In genomic region chr12:13195244-13195643, GRCh38 we compare ENCODE assay signal across 13 cellular contexts. TPM values are rescaled to one million over a fixed set of nuclear protein-coding genes. Genes with fewer than 3 reads are reported as not detected.
DNase-seq lines count a peak whose midpoint lies in the region; ATAC-seq and TF ChIP-seq lines count a peak whose summit lies in the region.
"Had no signal": no experiment of that assay in that cellular context is flagged by ENCODE, and none has a peak within 500 bp of the region (broad histone marks: within the 10 kb centered on the region; RNA-seq: fewer than 3 reads in every experiment).

No MANE protein-coding gene starts in this region.

- no peaks in the 10 kb centered on the region for H3K9me3 Mint-ChIP-seq in activated CD4-positive, alpha-beta memory T cell treated with anti-CD3 and anti-CD28 coated beads, Interleukin-2, amount 10 ng/mL, durations not matched to agents 7 days and 5 days
- H3K9me3 Mint-ChIP-seq in activated CD4-positive, alpha-beta memory T cell treated with anti-CD3 and anti-CD28 coated beads for 36 hours, result no peaks in the 10 kb centered on the region

- CTCF ChIA-PET in activated CD4-positive, alpha-beta memory T cell treated with anti-CD3 and anti-CD28 coated beads, Interleukin-2, amount 10 ng/mL, durations not matched to agents 7 days and 5 days (lab: Charles Lee), result interaction anchor here (1.1 to 2.0 kb wide), 5 partner anchors 16 to 381 kb away, joined by 3 to 21 read pairs (median 9); no protein-coding TSS in a partner anchor
- CTCF ChIA-PET in activated CD4-positive, alpha-beta memory T cell treated with anti-CD3 and anti-CD28 coated beads for 36 hours (lab: Charles Lee), result interaction anchor here (1.5 to 4.1 kb wide), 4 partner anchors 14 to 97 kb away, joined by 5 to 39 read pairs (median 10); no protein-coding TSS in a partner anchor

- TF ChIP-seq POLR2A in gastroesophageal sphincter (IDR thresholded peaks at IDR 0.05) (no peak), stomach (IDR thresholded peaks at IDR 0.05) (no peak)

- peak overlapping the region; percentile 83 for H3K9ac ChIP-seq in adipocyte (ENCODE audit: low read length)

- peaks cover 60% of the 10 kb centered on the region for H3K4me1 Mint-ChIP-seq in activated CD4-positive, alpha-beta memory T cell treated with anti-CD3 and anti-CD28 coated beads, Interleukin-2, amount 10 ng/mL, durations not matched to agents 7 days and 5 days
- H3K4me1 Mint-ChIP-seq in activated CD4-positive, alpha-beta memory T cell treated with anti-CD3 and anti-CD28 coated beads for 36 hours (ENCODE audit: low read depth), result peaks cover 29% of the 10 kb centered on the region

- no peak for DNase-seq in activated CD4-positive, alpha-beta memory T cell treated with anti-CD3 and anti-CD28 coated beads, Interleukin-2, amount 10 ng/mL, durations not matched to agents 7 days and 5 days
- DNase-seq in activated CD4-positive, alpha-beta memory T cell treated with anti-CD3 and anti-CD28 coated beads for 36 hours, result no peak
- DNase-seq in adipocyte (ENCODE audit: low read depth) (no peak), stomach (no peak), T-helper 1 cell (no peak), ureter (ENCODE audit: low spot score) (no peak), LoVo (ENCODE audit: low spot score) (no peak)
- DNase-seq: activated CD4-positive, alpha-beta T cell treated with anti-CD3 and anti-CD28 coated beads for 48 hours; amniotic stem cell; erythroblast; NCI-H446 treated with DMSO at 0.1 percent for 48 hours had no signal

- intact Hi-C loops in activated CD4-positive, alpha-beta memory T cell treated with anti-CD3 and anti-CD28 coated beads for 36 hours (cut with micrococcal nuclease), result loop anchor here (5.0 kb wide), 2 partner anchors 193 to 1172 kb away; partner anchors contain the start of genes ATF7IP and HEBP1
- intact Hi-C loops in stomach (cut with DNase I; ENCODE audit: low total_unique reads), result no loop called here

- H3K27ac ChIP-seq in gastroesophageal sphincter (peak overlapping the region in 3 of 4 donors; percentile 85), stomach (peak overlapping the region in 4 of 5 donors; percentile 83 to 92 (median 86))

- POLR2A ChIA-PET in activated CD4-positive, alpha-beta memory T cell treated with anti-CD3 and anti-CD28 coated beads, Interleukin-2, amount 10 ng/mL, durations not matched to agents 7 days and 5 days (lab: Charles Lee), result interaction anchor here (0.7 to 2.3 kb wide), 8 partner anchors 12 to 94 kb away, joined by 3 to 30 read pairs (median 7); no protein-coding TSS in a partner anchor
- POLR2A ChIA-PET in activated CD4-positive, alpha-beta memory T cell treated with anti-CD3 and anti-CD28 coated beads for 36 hours (lab: Charles Lee), result interaction anchor here (1.3 to 2.0 kb wide), 4 partner anchors 16 to 94 kb away, joined by 4 to 17 read pairs (median 6); partner anchors contain the start of gene GSG1

- WGBS in gastroesophageal sphincter (ENCODE audit: low coverage in 1 of 2), 2 donors, result 58 to 71% methylated on average over 4 of the region's 4 CpGs
- WGBS in stomach, 5 donors, result 69 to 87% (median 86%) methylated on average over 4 of the region's 4 CpGs

- H3K4me1 ChIP-seq in adipocyte (ENCODE audit: control insufficient read depth, insufficient read depth, low read length) (peaks cover 49% of the 10 kb centered on the region), gastroesophageal sphincter (peaks cover 0 to 47% (median 10%) of the 10 kb centered on the region in 3 donors), stomach (peaks cover 12 to 64% (median 25%) of the 10 kb centered on the region in 4 donors)

- H3K9me3 ChIP-seq in adipocyte (ENCODE audit: control insufficient read depth, low read length) (no peaks in the 10 kb centered on the region), gastroesophageal sphincter (no peaks in the 10 kb centered on the region), stomach (no peaks in the 10 kb centered on the region)

- no peaks in the 10 kb centered on the region for H3K27me3 ChIP-seq in adipocyte (replicated peaks; ENCODE audit: control insufficient read depth, insufficient read depth, low read length)
- H3K27me3 ChIP-seq in gastroesophageal sphincter, result no peaks in the 10 kb centered on the region
- H3K27me3 ChIP-seq in stomach, result no peaks in the 10 kb centered on the region

- peaks cover 14% of the 10 kb centered on the region for H3K27me3 Mint-ChIP-seq in activated CD4-positive, alpha-beta memory T cell treated with anti-CD3 and anti-CD28 coated beads, Interleukin-2, amount 10 ng/mL, durations not matched to agents 7 days and 5 days
- H3K27me3 Mint-ChIP-seq in activated CD4-positive, alpha-beta memory T cell treated with anti-CD3 and anti-CD28 coated beads for 36 hours, result peaks cover 4% of the 10 kb centered on the region

- H3K27ac Mint-ChIP-seq in activated CD4-positive, alpha-beta memory T cell treated with anti-CD3 and anti-CD28 coated beads, Interleukin-2, amount 10 ng/mL, durations not matched to agents 7 days and 5 days, result peak overlapping the region; percentile 79
- no peak overlapping the region for H3K27ac Mint-ChIP-seq in activated CD4-positive, alpha-beta memory T cell treated with anti-CD3 and anti-CD28 coated beads for 36 hours
- H3K27ac Mint-ChIP-seq: progenitor cell of endocrine pancreas had no signal

- no peak for ATAC-seq in gastroesophageal sphincter

- H3K36me3 ChIP-seq in adipocyte (ENCODE audit: control insufficient read depth, insufficient read depth, low read length, severe bottlenecking) (peaks cover 6% of the 10 kb centered on the region), gastroesophageal sphincter (no peaks in the 10 kb centered on the region), stomach (no peaks in the 10 kb centered on the region)

- TF ChIP-seq CTCF in gastroesophageal sphincter (IDR thresholded peaks at IDR 0.05) (no peak), stomach (IDR thresholded peaks at IDR 0.05) (no peak)

- TF ChIP-seq EP300 in gastroesophageal sphincter (IDR thresholded peaks at IDR 0.05) (no peak), stomach (IDR thresholded peaks at IDR 0.05) (no peak)

- no peak overlapping the region for H3K4me3 Mint-ChIP-seq in activated CD4-positive, alpha-beta memory T cell treated with anti-CD3 and anti-CD28 coated beads, Interleukin-2, amount 10 ng/mL, durations not matched to agents 7 days and 5 days
- H3K4me3 Mint-ChIP-seq in activated CD4-positive, alpha-beta memory T cell treated with anti-CD3 and anti-CD28 coated beads for 36 hours, result no peak overlapping the region

- H3K4me3 ChIP-seq in adipocyte (ENCODE audit: low read length) (peak overlapping the region; percentile 95), gastroesophageal sphincter (no peak overlapping the region), stomach (no peak overlapping the region)

- peaks cover 12% of the 10 kb centered on the region for H3K36me3 Mint-ChIP-seq in activated CD4-positive, alpha-beta memory T cell treated with anti-CD3 and anti-CD28 coated beads, Interleukin-2, amount 10 ng/mL, durations not matched to agents 7 days and 5 days (ENCODE audit: low read depth)
- no peaks in the 10 kb centered on the region for H3K36me3 Mint-ChIP-seq in activated CD4-positive, alpha-beta memory T cell treated with anti-CD3 and anti-CD28 coated beads for 36 hours

RNA-seq across cellular contexts. Expression of gene EMP1, which starts 1.3 kb away (rescaled TPM):
- 100 to 1,000 TPM in 1 of 2 experiments, 10 to 100 TPM in 1; 90.4 to 101 TPM for total RNA-seq in activated CD4-positive, alpha-beta memory T cell treated with anti-CD3 and anti-CD28 coated beads, Interleukin-2, amount 10 ng/mL, durations not matched to agents 7 days and 5 days
- 10 to 100 TPM; 54.4 to 57.3 TPM for total RNA-seq in activated CD4-positive, alpha-beta memory T cell treated with anti-CD3 and anti-CD28 coated beads for 36 hours
- total RNA-seq in gastroesophageal sphincter (100 to 1,000 TPM in 3 of 4 donors, 10 to 100 TPM in 1; 50.0 to 482 (median 331) TPM), stomach (100 to 1,000 TPM in 1 of 5 donors, 10 to 100 TPM in 3, 1 to 10 TPM in 1; 7.6 to 115 (median 23.9) TPM), ureter (193 TPM)
- polyA plus RNA-seq in stomach, result 100 to 1,000 TPM in 1 of 3 donors, 10 to 100 TPM in 1, 1 to 10 TPM in 1; 6.2 to 209 (median 12.5) TPM
